Comparison of ENCODE assay signal across 8 cellular contexts in the genomic region with DNA sequence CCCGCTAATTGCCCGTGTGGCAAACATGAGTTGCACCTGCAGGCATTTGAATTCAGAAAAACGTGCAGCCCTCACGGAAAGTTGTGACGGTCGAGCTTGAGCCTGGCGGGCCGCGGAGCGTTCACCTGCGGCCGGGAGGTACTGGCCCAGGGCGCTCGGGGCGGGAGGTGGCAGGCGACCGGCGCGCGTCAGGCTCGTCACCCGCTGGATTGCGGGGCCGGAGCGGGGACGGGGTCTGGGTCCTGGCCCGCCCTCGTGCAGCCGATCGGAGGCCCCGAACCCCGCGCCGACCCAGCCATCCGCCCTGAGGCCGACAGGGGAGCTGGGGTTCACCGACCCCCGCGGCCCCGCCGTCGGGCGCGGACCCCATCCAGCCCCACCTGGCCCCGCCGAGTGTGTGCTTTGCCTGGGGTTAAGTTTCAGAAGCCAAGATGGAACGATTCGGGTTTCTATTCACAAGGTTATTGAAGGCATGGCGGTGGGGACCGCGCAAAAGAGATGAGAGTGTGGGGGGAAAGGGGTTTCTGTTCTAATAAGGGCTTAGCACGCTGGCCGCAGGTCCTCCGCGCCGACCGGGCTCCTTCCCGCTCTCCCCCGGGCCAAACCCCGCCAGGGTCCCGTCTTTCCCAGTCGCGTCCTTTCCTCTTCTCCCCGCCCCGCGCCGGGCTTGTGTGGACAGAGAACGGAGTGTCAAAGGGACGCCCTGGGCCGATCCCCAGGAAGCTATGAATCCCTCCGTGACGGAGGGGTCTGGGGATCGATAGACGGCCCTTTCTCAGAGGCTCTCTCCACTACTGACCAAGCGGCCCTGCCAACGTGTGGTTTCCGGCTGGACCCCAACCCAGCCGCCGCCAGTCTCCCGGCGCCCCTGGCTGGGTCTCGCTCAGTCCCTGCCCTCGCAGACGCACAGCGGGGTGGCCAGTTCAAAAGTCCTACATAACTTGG. TPM values are rescaled to one million over a fixed set of nuclear protein-coding genes. Genes with fewer than 3 reads are reported as not detected.
DNase-seq lines count a peak whose midpoint lies in the region; ATAC-seq and TF ChIP-seq lines count a peak whose summit lies in the region.

No MANE protein-coding gene starts in this region.

- H3K27me3 ChIP-seq in neuronal stem cell (ENCODE audit: control insufficient read depth in 3 of 3, insufficient read depth in 3 of 3, low read depth in 1 of 3, low read length in 3 of 3): peaks cover 14 to 95% (median 44%) of the 10 kb centered on the region in 3 experiments

- H3K36me3 Mint-ChIP-seq in activated T-helper 1 cell treated with anti-CD3 and anti-CD28 coated beads, Interleukin-12 subunit alpha, Interleukin-12 subunit beta, Interleukin-2, Interleukin-4 antibody, amounts not matched to agents 30 ng/mL and 10 ng/mL and 1 ng/mL, durations not matched to agents 14 hours and 24 hours and 36 hours (ENCODE audit: low read depth): no peaks in the 10 kb centered on the region

- peaks cover 45% of the 10 kb centered on the region for H3K4me1 Mint-ChIP-seq in activated T-helper 1 cell treated with anti-CD3 and anti-CD28 coated beads, Interleukin-12 subunit alpha, Interleukin-12 subunit beta, Interleukin-2, Interleukin-4 antibody, amounts not matched to agents 30 ng/mL and 10 ng/mL and 1 ng/mL, durations not matched to agents 14 hours and 24 hours and 36 hours (ENCODE audit: low read depth)

- no peak for TF ChIP-seq CTCF in GM12864 (IDR thresholded peaks at IDR 0.05; ENCODE audit: low read depth, low read length, missing control alignments)

- peak overlapping the region; percentile 24 for H2BK5ac ChIP-seq in neuronal stem cell (ENCODE audit: low read length)

- peak overlapping the region; percentile 91 for H3K18ac ChIP-seq in neuronal stem cell (ENCODE audit: low read length)

- H3K79me1 ChIP-seq in neuronal stem cell (ENCODE audit: low read depth, low read length): no peaks in the 10 kb centered on the region

- H3K9ac ChIP-seq in neuronal stem cell (ENCODE audit: low read depth, low read length, poor library complexity): peak overlapping the region; percentile 60

- H3K4me1 ChIP-seq in neuronal stem cell (ENCODE audit: control insufficient read depth in 2 of 2, insufficient read depth in 1 of 2, low read depth in 1 of 2, low read length in 2 of 2): peaks cover 6 to 12% of the 10 kb centered on the region in 2 donors

- H3K4ac ChIP-seq in neuronal stem cell (ENCODE audit: low read length): no peak overlapping the region

- WGBS in neuronal stem cell (ENCODE audit: extremely low coverage in 2 of 2, insufficient read length in 2 of 2, insufficient replicate concordance in 1 of 2), 2 donors: no CpG with 5 or more reads among the region's 85 CpGs

- no peaks in the 10 kb centered on the region for H3K9me3 Mint-ChIP-seq in activated T-helper 1 cell treated with anti-CD3 and anti-CD28 coated beads, Interleukin-12 subunit alpha, Interleukin-12 subunit beta, Interleukin-2, Interleukin-4 antibody, amounts not matched to agents 30 ng/mL and 10 ng/mL and 1 ng/mL, durations not matched to agents 14 hours and 24 hours and 36 hours

- peak overlapping the region; percentile 83 for H3K4me3 Mint-ChIP-seq in activated T-helper 1 cell treated with anti-CD3 and anti-CD28 coated beads, Interleukin-12 subunit alpha, Interleukin-12 subunit beta, Interleukin-2, Interleukin-4 antibody, amounts not matched to agents 30 ng/mL and 10 ng/mL and 1 ng/mL, durations not matched to agents 14 hours and 24 hours and 36 hours

- peak overlapping the region; percentile 47 for H2BK120ac ChIP-seq in neuronal stem cell (ENCODE audit: low read depth, low read length)

- no peak for ATAC-seq in HG03196 (IDR thresholded peaks at IDR 0.05; ENCODE audit: unreplicated experiment)

- H2BK15ac ChIP-seq in neuronal stem cell (ENCODE audit: low read length): peak overlapping the region; percentile 49

- no peak overlapping the region for H4K8ac ChIP-seq in neuronal stem cell (ENCODE audit: low read depth, low read length)

- H2BK12ac ChIP-seq in neuronal stem cell (ENCODE audit: low read length): peak overlapping the region; percentile 41

- no peaks in the 10 kb centered on the region for H3K36me3 ChIP-seq in neuronal stem cell (replicated peaks in 1 of 2; ENCODE audit: control insufficient read depth in 2 of 2, insufficient read depth in 2 of 2, low read length in 2 of 2)

- no peak overlapping the region for H3K27ac ChIP-seq in neuronal stem cell (replicated peaks; ENCODE audit: low read length)

- no peak overlapping the region for H4K91ac ChIP-seq in neuronal stem cell (ENCODE audit: low read depth, low read length, poor library complexity)

- peak overlapping the region; percentile 37 for H2AK5ac ChIP-seq in neuronal stem cell (ENCODE audit: low read depth, low read length)

- no peaks in the 10 kb centered on the region for H3K9me3 ChIP-seq in neuronal stem cell (replicated peaks in 1 of 2; ENCODE audit: control insufficient read depth in 2 of 2, insufficient read depth in 1 of 2, low read depth in 1 of 2, low read length in 2 of 2)

- H3K27me3 Mint-ChIP-seq in activated T-helper 1 cell treated with anti-CD3 and anti-CD28 coated beads, Interleukin-12 subunit alpha, Interleukin-12 subunit beta, Interleukin-2, Interleukin-4 antibody, amounts not matched to agents 30 ng/mL and 10 ng/mL and 1 ng/mL, durations not matched to agents 14 hours and 24 hours and 36 hours (ENCODE audit: insufficient read depth): peaks cover 71% of the 10 kb centered on the region

- H3K4me2 ChIP-seq in neuronal stem cell (ENCODE audit: insufficient read depth, low read length, poor library complexity, severe bottlenecking): peak overlapping the region; percentile 93

- peak overlapping the region; percentile 99 for H2AFZ ChIP-seq in neuronal stem cell (ENCODE audit: low read length)

- peak overlapping the region; percentile 89 for H3K14ac ChIP-seq in neuronal stem cell (ENCODE audit: low read length)

- no peak overlapping the region for H3K27ac Mint-ChIP-seq in activated T-helper 1 cell treated with anti-CD3 and anti-CD28 coated beads, Interleukin-12 subunit alpha, Interleukin-12 subunit beta, Interleukin-2, Interleukin-4 antibody, amounts not matched to agents 30 ng/mL and 10 ng/mL and 1 ng/mL, durations not matched to agents 14 hours and 24 hours and 36 hours

- intact Hi-C loops in activated T-helper 1 cell treated with anti-CD3 and anti-CD28 coated beads, Interleukin-12 subunit alpha, Interleukin-12 subunit beta, Interleukin-2, Interleukin-4 antibody, amounts not matched to agents 30 ng/mL and 10 ng/mL and 1 ng/mL, durations not matched to agents 14 hours and 24 hours and 36 hours (cut with micrococcal nuclease): loop anchor here (2.0 to 5.0 kb wide), 5 partner anchors 21 to 1369 kb away; partner anchors contain the start of genes CENPW, RSPO3 and TPD52L1

- H3K4me3 ChIP-seq in GM12864 (ENCODE audit: low read depth, low read length): peak overlapping the region; percentile 78
- peak overlapping the region in 1 of 2 donors; percentile 66 for H3K4me3 ChIP-seq in neuronal stem cell (ENCODE audit: low read length in 2 of 2)

- H3K23ac ChIP-seq in neuronal stem cell (ENCODE audit: low read depth, low read length, poor library complexity): peak overlapping the region; percentile 85

- no peak for DNase-seq in GM12864 (ENCODE audit: low read depth)
- DNase-seq in NCI-H2171 (lab: John Stamatoyannopoulos, UW): peak; percentile 58
- peak; percentile 5 for DNase-seq in activated T-helper 1 cell treated with anti-CD3 and anti-CD28 coated beads, Interleukin-12 subunit alpha, Interleukin-12 subunit beta, Interleukin-2, Interleukin-4 antibody, amounts not matched to agents 30 ng/mL and 10 ng/mL and 1 ng/mL, durations not matched to agents 14 hours and 24 hours and 36 hours (ENCODE audit: low spot score)
- peak; percentile 47 for DNase-seq in germinal center (ENCODE audit: low spot score)
- DNase-seq in neuronal stem cell (ENCODE audit: low spot score): peak; percentile 36
- no peak for DNase-seq in H4 (ENCODE audit: low spot score)
- no peak for DNase-seq in cerebellar cortex (ENCODE audit: low spot score)

RNA-seq across cellular contexts. Expression of gene HEY2, which starts 1.6 kb away (rescaled TPM):
- total RNA-seq in activated T-helper 1 cell treated with anti-CD3 and anti-CD28 coated beads, Interleukin-12 subunit alpha, Interleukin-12 subunit beta, Interleukin-2, Interleukin-4 antibody, amounts not matched to agents 30 ng/mL and 10 ng/mL and 1 ng/mL, durations not matched to agents 14 hours and 24 hours and 36 hours: not detected in 2 replicates
- 0.36 TPM for polyA plus RNA-seq in neuronal stem cell (2013, experiment 1 of 2)
- 0.25 TPM for polyA plus RNA-seq in neuronal stem cell (2013, experiment 2 of 2)
- total RNA-seq in H4 (2014; rRNA removed; shearing (Covaris generic)): 0.93 TPM in 1 of 2 replicates, not detected in the other

RNA-seq across cellular contexts. Expression of gene NCOA7, which starts 42.9 kb away (rescaled TPM):
- 56.1 and 59.3 TPM in 2 replicates for total RNA-seq in activated T-helper 1 cell treated with anti-CD3 and anti-CD28 coated beads, Interleukin-12 subunit alpha, Interleukin-12 subunit beta, Interleukin-2, Interleukin-4 antibody, amounts not matched to agents 30 ng/mL and 10 ng/mL and 1 ng/mL, durations not matched to agents 14 hours and 24 hours and 36 hours
- polyA plus RNA-seq in neuronal stem cell (2013, experiment 1 of 2): 3.4 TPM
- 4.0 TPM for polyA plus RNA-seq in neuronal stem cell (2013, experiment 2 of 2)
- total RNA-seq in H4 (2014; rRNA removed; shearing (Covaris generic)): 26.1 and 33.4 TPM in 2 replicates

Comparison
In these comparisons a context has a peak if more than half of its experiments do, and no peak if none do; other contexts are left out.
1. DNase-seq: peak in NCI-H2171 (single experiment), activated T-helper 1 cell treated with anti-CD3 and anti-CD28 coated beads, Interleukin-12 subunit alpha, Interleukin-12 subunit beta, Interleukin-2, Interleukin-4 antibody, amounts not matched to agents 30 ng/mL and 10 ng/mL and 1 ng/mL, durations not matched to agents 14 hours and 24 hours and 36 hours (single experiment), germinal center (single experiment) and neuronal stem cell (single experiment); none in GM12864 (single experiment), H4 (single experiment) and cerebellar cortex (single experiment).